ENCODE assay signal across 8 cellular contexts in genomic region chr17:76584427-76585047, GRCh38. TPM values are rescaled to one million over a fixed set of nuclear protein-coding genes. Genes with fewer than 3 reads are reported as not detected.
DNase-seq lines count a peak whose midpoint lies in the region; ATAC-seq and TF ChIP-seq lines count a peak whose summit lies in the region.

No MANE protein-coding gene starts in this region.

- TF ChIP-seq CTCF in colonic mucosa (IDR thresholded peaks at IDR 0.05) (no peak), upper lobe of left lung (IDR thresholded peaks at IDR 0.05) (no peak)

- H3K4me3 ChIP-seq in colonic mucosa (peak overlapping the region; percentile 69), mesodermal cell (ENCODE audit: extremely low read depth, insufficient read depth, low read length, poor library complexity, severe bottlenecking) (peak overlapping the region; percentile 35), upper lobe of left lung (peak overlapping the region; percentile 57 to 70 (median 62))

- H3K27ac ChIP-seq in colonic mucosa (peak overlapping the region; percentile 40), mesodermal cell (ENCODE audit: low read depth, low read length, severe bottlenecking) (no peak overlapping the region), upper lobe of left lung (peak overlapping the region; percentile 81 to 89 (median 82))

- H3K27me3 ChIP-seq in colonic mucosa (peaks cover 25% of the 10 kb centered on the region), upper lobe of left lung (peaks cover 0 to 3% (median 0%) of the 10 kb centered on the region in 4 donors)

- H3K27ac Mint-ChIP-seq in activated naive CD4-positive, alpha-beta T cell treated with anti-CD3 and anti-CD28 coated beads, Interleukin-2, amount 10 ng/mL, durations not matched to agents 7 days and 5 days = no peak overlapping the region

- CTCF ChIA-PET in activated naive CD4-positive, alpha-beta T cell treated with anti-CD3 and anti-CD28 coated beads, Interleukin-2, amount 10 ng/mL, durations not matched to agents 7 days and 5 days (lab: Charles Lee) = interaction anchor here (0.6 to 1.0 kb wide), 2 partner anchors 26 to 202 kb away, joined by 3 to 6 read pairs; no protein-coding TSS in a partner anchor

- H3K36me3 ChIP-seq in colonic mucosa = no peaks in the 10 kb centered on the region
- no peaks in the 10 kb centered on the region for H3K36me3 ChIP-seq in mesodermal cell (ENCODE audit: control insufficient read depth, insufficient read depth, low read length)
- no peaks in the 10 kb centered on the region for H3K36me3 ChIP-seq in upper lobe of left lung

- H3K36me3 Mint-ChIP-seq in activated naive CD4-positive, alpha-beta T cell treated with anti-CD3 and anti-CD28 coated beads, Interleukin-2, amount 10 ng/mL, durations not matched to agents 7 days and 5 days = no peaks in the 10 kb centered on the region

- intact Hi-C loops in colonic mucosa (cut with DNase I) = no loop called here

- H3K4me1 ChIP-seq in colonic mucosa (no peaks in the 10 kb centered on the region), mesodermal cell (ENCODE audit: control insufficient read depth, insufficient read depth, low read length, poor library complexity, severe bottlenecking) (peaks cover 3% of the 10 kb centered on the region), upper lobe of left lung (peaks cover 12 to 31% (median 18%) of the 10 kb centered on the region in 4 donors)

- no peaks in the 10 kb centered on the region for H3K9me3 ChIP-seq in colonic mucosa
- no peaks in the 10 kb centered on the region for H3K9me3 ChIP-seq in mesodermal cell (ENCODE audit: control insufficient read depth, low read length)
- no peaks in the 10 kb centered on the region for H3K9me3 ChIP-seq in upper lobe of left lung

- H3K4me1 Mint-ChIP-seq in activated naive CD4-positive, alpha-beta T cell treated with anti-CD3 and anti-CD28 coated beads, Interleukin-2, amount 10 ng/mL, durations not matched to agents 7 days and 5 days = peaks cover 21% of the 10 kb centered on the region

- H3K9me3 Mint-ChIP-seq in activated naive CD4-positive, alpha-beta T cell treated with anti-CD3 and anti-CD28 coated beads, Interleukin-2, amount 10 ng/mL, durations not matched to agents 7 days and 5 days = no peaks in the 10 kb centered on the region

- no peak for DNase-seq in activated naive CD4-positive, alpha-beta T cell treated with anti-CD3 and anti-CD28 coated beads, Interleukin-2, amount 10 ng/mL, durations not matched to agents 7 days and 5 days
- no peak for DNase-seq in activated naive CD4-positive, alpha-beta T cell (lab: John Stamatoyannopoulos, UW)
- DNase-seq in colonic mucosa (no peak), upper lobe of left lung (peak in 1 of 2 donors; percentile 45), DMS 273 (lab: John Stamatoyannopoulos, UW; ENCODE audit: unreplicated experiment) (no peak)

- H3K27me3 Mint-ChIP-seq in activated naive CD4-positive, alpha-beta T cell treated with anti-CD3 and anti-CD28 coated beads, Interleukin-2, amount 10 ng/mL, durations not matched to agents 7 days and 5 days = peaks cover 96% of the 10 kb centered on the region

- TF ChIP-seq EP300 in upper lobe of left lung (IDR thresholded peaks at IDR 0.05) = no peak

- H3K4me3 Mint-ChIP-seq in activated naive CD4-positive, alpha-beta T cell treated with anti-CD3 and anti-CD28 coated beads, Interleukin-2, amount 10 ng/mL, durations not matched to agents 7 days and 5 days = peak overlapping the region; percentile 60

- ATAC-seq in upper lobe of left lung (ENCODE audit: low FRiP score in 2 of 2) (peak in 1 of 2 donors; percentile 2), HG02678 (IDR thresholded peaks at IDR 0.05; ENCODE audit: unreplicated experiment) (no peak), HG02610 (IDR thresholded peaks at IDR 0.05; ENCODE audit: unreplicated experiment) (no peak)

- TF ChIP-seq POLR2A in upper lobe of left lung (IDR thresholded peaks at IDR 0.05) = no peak

- 14 to 17% methylated on average over 14 of the region's 18 CpGs for WGBS in mesodermal cell (ENCODE audit: insufficient coverage in 2 of 2), 2 experiments
- WGBS in upper lobe of left lung, 2 donors = 21 to 26% methylated on average over 17 to 18 of the region's 18 CpGs

- H3K9ac ChIP-seq in colonic mucosa (ENCODE audit: low read depth in 2 of 2, low read length in 2 of 2) = peak overlapping the region in 1 of 2 donors; percentile 78

RNA-seq across cellular contexts. Expression of gene ST6GALNAC2, which starts 1.1 kb away (rescaled TPM):
- 1 to 10 TPM; 3.8 to 6.3 TPM for total RNA-seq in colonic mucosa
- 0.52 TPM for polyA plus RNA-seq in mesodermal cell (2013, experiment 1 of 2)
- polyA plus RNA-seq in mesodermal cell (2013, experiment 2 of 2) = 0.25 TPM
- 10 to 100 TPM; 24.4 to 63.5 (median 39.8) TPM for total RNA-seq in upper lobe of left lung

RNA-seq across cellular contexts. Expression of gene PRCD, which starts 44.7 kb away (rescaled TPM):
- total RNA-seq in colonic mucosa = 1 to 10 TPM in 1 of 2 donors, under 1 TPM in 1; 0.29 to 1.2 TPM
- polyA plus RNA-seq in mesodermal cell (2013, experiment 1 of 2) = 5.8 TPM
- polyA plus RNA-seq in mesodermal cell (2013, experiment 2 of 2) = 9.9 TPM
- total RNA-seq in upper lobe of left lung = 10 to 100 TPM in 1 of 6 donors, 1 to 10 TPM in 4, not detected in 1; 3.0 to 13.9 (median 7.2) TPM

RNA-seq across cellular contexts. Expression of gene CYGB, which starts 47.0 kb away (rescaled TPM):
- 1 to 10 TPM; 4.7 to 9.9 TPM for total RNA-seq in colonic mucosa
- polyA plus RNA-seq in mesodermal cell (2013, experiment 1 of 2) = 18.2 TPM
- 19.4 TPM for polyA plus RNA-seq in mesodermal cell (2013, experiment 2 of 2)
- total RNA-seq in upper lobe of left lung = 10 to 100 TPM in 5 of 6 donors, 1 to 10 TPM in 1; 6.4 to 33.9 (median 16.6) TPM

RNA-seq across cellular contexts. Expression of gene ST6GALNAC1, which starts 59.0 kb away (rescaled TPM):
- total RNA-seq in colonic mucosa (100 to 1,000 TPM; 311 to 465 TPM), upper lobe of left lung (10 to 100 TPM in 4 of 6 donors, 1 to 10 TPM in 2; 8.3 to 20.4 (median 19.1) TPM)
- polyA plus RNA-seq in mesodermal cell (2013, experiment 1 of 2) = 0.15 TPM
- not detected for polyA plus RNA-seq in mesodermal cell (2013, experiment 2 of 2)
